In genomic region chr17:10772425-10773380, GRCh38 we compare ENCODE assay signal across 9 cellular contexts. TPM values are rescaled to one million over a fixed set of nuclear protein-coding genes. Genes with fewer than 3 reads are reported as not detected.
A peak's percentile ranks its signal among the peaks of the same experiment; 100 is the strongest.
DNase-seq lines count a peak whose midpoint lies in the region; ATAC-seq, FAIRE-seq and TF ChIP-seq lines count a peak whose summit lies in the region.
"Had no signal": no experiment of that assay in that cellular context is flagged by ENCODE, and none has a peak within 500 bp of the region (broad histone marks: within the 10 kb centered on the region; RNA-seq: fewer than 3 reads in every experiment).

No MANE protein-coding gene starts in this region.

- no peak overlapping the region for H3K18ac ChIP-seq in trophoblast cell (ENCODE audit: low read length)

- no peaks in the 10 kb centered on the region for H3K9me2 ChIP-seq in GM23248 (ENCODE audit: insufficient read depth)

- no peaks in the 10 kb centered on the region for H3K79me1 ChIP-seq in trophoblast cell (ENCODE audit: low read length)

- no peak overlapping the region for H2AK5ac ChIP-seq in trophoblast cell (ENCODE audit: low read length)

- H3K23ac ChIP-seq in trophoblast cell (ENCODE audit: low read length), result no peak overlapping the region

- peaks cover 5% of the 10 kb centered on the region for H3K9me3 ChIP-seq in ectodermal cell (ENCODE audit: control insufficient read depth, low read length)
- H3K9me3 ChIP-seq in trophoblast cell (ENCODE audit: insufficient read depth, low read depth, low read length), result no peaks in the 10 kb centered on the region
- H3K9me3 ChIP-seq in GM23248 (ENCODE audit: low read depth), result no peaks in the 10 kb centered on the region

- H2BK12ac ChIP-seq in trophoblast cell (ENCODE audit: low read length), result no peak overlapping the region

- 33 to 36% methylated on average over 9 of the region's 9 CpGs for WGBS in ectodermal cell, 2 experiments
- WGBS in trophoblast cell (ENCODE audit: extremely low coverage, insufficient coverage, insufficient read length), result no CpG with 5 or more reads among the region's 9 CpGs
- 22 to 29% methylated on average over 9 of the region's 9 CpGs for WGBS in GM23248 (ENCODE audit: low coverage in 1 of 2, low lambda C conversion rate in 2 of 2, missing lambda C conversion rate in 2 of 2), 2 experiments

- no peak overlapping the region for H4K91ac ChIP-seq in trophoblast cell (ENCODE audit: low read depth, low read length)

- H3K14ac ChIP-seq in trophoblast cell (ENCODE audit: low read length), result no peak overlapping the region

- H3K9ac ChIP-seq in trophoblast cell (ENCODE audit: low read length) (no peak overlapping the region), GM23248 (no peak overlapping the region)

- DNase-seq in AG09309 (ENCODE audit: low read depth) (no peak), H54 (ENCODE audit: insufficient read length, low spot score) (peak; percentile 19), SK-N-DZ (ENCODE audit: low spot score) (peak; percentile 42), trophoblast cell (peak; percentile 44 to 76), GF-D8 (lab: John Stamatoyannopoulos, UW) (no peak), GM23248 (no peak)

- H2AFZ ChIP-seq in trophoblast cell (ENCODE audit: insufficient read depth, low read length, poor library complexity), result no peak overlapping the region
- no peak overlapping the region for H2AFZ ChIP-seq in GM23248

- H2BK120ac ChIP-seq in trophoblast cell (ENCODE audit: insufficient read depth, low read length, poor library complexity), result no peak overlapping the region

- H4K20me1 ChIP-seq in GM23248 (ENCODE audit: insufficient read depth), result no peaks in the 10 kb centered on the region

- in situ Hi-C loops in GM23248 (cut with MboI), result no loop called here

- H2BK5ac ChIP-seq in trophoblast cell (ENCODE audit: low read depth, low read length, poor library complexity), result no peak overlapping the region

- TF ChIP-seq CTCF in AG09309 (IDR thresholded peaks at IDR 0.05; ENCODE audit: control insufficient read depth, insufficient read depth, low read depth, low read length, missing control alignments), result peak; percentile 45

- H4K12ac ChIP-seq in trophoblast cell (ENCODE audit: low read depth, low read length), result no peak overlapping the region

- no peaks in the 10 kb centered on the region for H3K79me2 ChIP-seq in trophoblast cell (ENCODE audit: control insufficient read depth, insufficient read depth, low read length, poor library complexity)
- no peaks in the 10 kb centered on the region for H3K79me2 ChIP-seq in GM23248 (ENCODE audit: insufficient read depth)

- H3K4me3 ChIP-seq in AG09309 (ENCODE audit: control insufficient read depth, low read depth, low read length) (no peak overlapping the region), ectodermal cell (ENCODE audit: insufficient read depth, low read depth, low read length) (no peak overlapping the region), trophoblast cell (ENCODE audit: low read depth, low read length) (no peak overlapping the region), GM23248 (no peak overlapping the region)

- H3K27ac ChIP-seq in ectodermal cell (ENCODE audit: insufficient read depth, low read depth, low read length, poor library complexity, severe bottlenecking), result peak overlapping the region; percentile 27
- no peak overlapping the region for H3K27ac ChIP-seq in trophoblast cell (ENCODE audit: low read depth, low read length)
- H3K27ac ChIP-seq in GM23248, result no peak overlapping the region

- TF ChIP-seq POLR2A in H54 (IDR thresholded peaks at IDR 0.05; ENCODE audit: low read depth, low read length), result no peak

- no peak for FAIRE-seq in H54 (lab: Jason Lieb, UNC)
- FAIRE-seq: colon had no signal

- H3K36me3 ChIP-seq in ectodermal cell (ENCODE audit: control insufficient read depth, insufficient read depth, low read length) (no peaks in the 10 kb centered on the region), trophoblast cell (ENCODE audit: control insufficient read depth in 1 of 2, insufficient read depth in 2 of 2, low read length in 2 of 2) (no peaks in the 10 kb centered on the region), GM23248 (ENCODE audit: low read depth) (no peaks in the 10 kb centered on the region)

- H3K27me3 ChIP-seq in ectodermal cell (ENCODE audit: control insufficient read depth, insufficient read depth, low read length, poor library complexity, severe bottlenecking), result peaks cover 5% of the 10 kb centered on the region
- no peaks in the 10 kb centered on the region for H3K27me3 ChIP-seq in trophoblast cell (ENCODE audit: insufficient read depth, low read length)
- no peaks in the 10 kb centered on the region for H3K27me3 ChIP-seq in GM23248 (replicated peaks; ENCODE audit: insufficient read depth)

- H3F3A ChIP-seq in GM23248 (ENCODE audit: insufficient read depth), result no peaks in the 10 kb centered on the region

- peaks cover 6% of the 10 kb centered on the region for H3K4me1 ChIP-seq in ectodermal cell (ENCODE audit: control insufficient read depth, insufficient read depth, low read length)
- H3K4me1 ChIP-seq in trophoblast cell (ENCODE audit: control insufficient read depth in 1 of 2, insufficient read depth in 2 of 2, low read length in 2 of 2), result peaks cover 0 to 3% of the 10 kb centered on the region in 2 experiments
- H3K4me1 ChIP-seq in GM23248 (ENCODE audit: insufficient read depth), result no peaks in the 10 kb centered on the region

- ATAC-seq in HG02884 (IDR thresholded peaks at IDR 0.05; ENCODE audit: unreplicated experiment), result no peak

- H3K4me2 ChIP-seq in trophoblast cell (ENCODE audit: low read length) (no peak overlapping the region), GM23248 (ENCODE audit: unreplicated experiment) (no peak overlapping the region)

- no peak overlapping the region for H3K4ac ChIP-seq in trophoblast cell (ENCODE audit: low read depth, low read length)

- H4K8ac ChIP-seq in trophoblast cell (ENCODE audit: low read depth, low read length), result no peak overlapping the region

RNA-seq across cellular contexts. Expression of gene TMEM238L, which starts 31.2 kb away (rescaled TPM):
- polyA plus RNA-seq in SK-N-DZ (2014; cell fraction: cytosol; rRNA removed), result not detected in 2 replicates
- polyA plus RNA-seq in SK-N-DZ (2014; cell fraction: nucleus; rRNA removed), result not detected in 2 replicates
- not detected for polyA plus RNA-seq in ectodermal cell (2013, experiment 1 of 4)
- not detected for polyA plus RNA-seq in ectodermal cell (2013, experiment 2 of 4)
- polyA plus RNA-seq in ectodermal cell (2013, experiment 3 of 4), result not detected
- polyA plus RNA-seq in ectodermal cell (2013, experiment 4 of 4), result not detected
- not detected in 2 replicates for polyA plus RNA-seq in trophoblast cell (2013)
- not detected in 2 replicates for total RNA-seq in GM23248 (2014; rRNA removed; shearing (Covaris generic))
- polyA plus RNA-seq in GM23248 (2016; fragmentation: Nextera tagmentation; extraction: Ambion mirVana), result not detected in 2 replicates

RNA-seq across cellular contexts. Expression of gene TMEM220, which starts 42.9 kb away (rescaled TPM):
- polyA plus RNA-seq in SK-N-DZ (2014; cell fraction: cytosol; rRNA removed), result 0.46 and 0.78 TPM in 2 replicates
- 0.21 and 0.54 TPM in 2 replicates for polyA plus RNA-seq in SK-N-DZ (2014; cell fraction: nucleus; rRNA removed)
- polyA plus RNA-seq in ectodermal cell (2013, experiment 1 of 4), result 0.91 TPM
- polyA plus RNA-seq in ectodermal cell (2013, experiment 2 of 4), result 0.84 TPM
- polyA plus RNA-seq in ectodermal cell (2013, experiment 3 of 4), result 0.37 TPM
- polyA plus RNA-seq in ectodermal cell (2013, experiment 4 of 4), result 1.2 TPM
- polyA plus RNA-seq in trophoblast cell (2013), result 2.3 and 2.8 TPM in 2 replicates
- 0.54 and 5.6 TPM in 2 replicates for total RNA-seq in GM23248 (2014; rRNA removed; shearing (Covaris generic))
- 8.0 and 9.5 TPM in 2 replicates for polyA plus RNA-seq in GM23248 (2016; fragmentation: Nextera tagmentation; extraction: Ambion mirVana)

Comparison
In these comparisons a context has a peak if more than half of its experiments do, and no peak if none do; other contexts are left out.
1. DNase-seq: peak in H54 (single experiment), SK-N-DZ (single experiment) and trophoblast cell (2 of 2); none in AG09309 (single experiment), GF-D8 (single experiment) and GM23248 (single experiment).